ENCODE assay signal across 8 cellular contexts in genomic region chr2:128027278-128027800, GRCh38. TPM values are rescaled to one million over a fixed set of nuclear protein-coding genes. Genes with fewer than 3 reads are reported as not detected.
DNase-seq lines count a peak whose midpoint lies in the region; ATAC-seq, FAIRE-seq and TF ChIP-seq lines count a peak whose summit lies in the region.

No MANE protein-coding gene starts in this region.

- peak overlapping the region; percentile 75 for H3K27ac Mint-ChIP-seq in chondrocyte (ENCODE audit: unreplicated experiment)

- H3K9me3 Mint-ChIP-seq in chondrocyte (ENCODE audit: low read depth): peaks cover 9% of the 10 kb centered on the region

- peak overlapping the region; percentile 94 for H3K4me3 Mint-ChIP-seq in chondrocyte (ENCODE audit: unreplicated experiment)

- ATAC-seq in HG03439 (IDR thresholded peaks at IDR 0.05; ENCODE audit: unreplicated experiment): peak; percentile 76

- FAIRE-seq in GM19239 (lab: Jason Lieb, UNC): peak; percentile 89

- no peaks in the 10 kb centered on the region for H3K27me3 Mint-ChIP-seq in chondrocyte (ENCODE audit: low read depth)

- peaks cover 3% of the 10 kb centered on the region for H3K36me3 Mint-ChIP-seq in chondrocyte (ENCODE audit: low read depth)

- no peak for TF ChIP-seq CTCF in chondrocyte (IDR thresholded peaks at IDR 0.05)

- peak; percentile 99 for DNase-seq in AG20443 (ENCODE audit: low spot score)
- peak; percentile 97 for DNase-seq in GM19239 (ENCODE audit: insufficient read length, low spot score)
- DNase-seq in NCI-H460 (ENCODE audit: extremely low read depth, low read depth): peak; percentile 99
- DNase-seq in activated CD4-positive, alpha-beta T cell treated with anti-CD3 and anti-CD28 coated beads for 24 hours (ENCODE audit: low read depth in 2 of 2): peak; percentile 94 to 97
- DNase-seq in chondrocyte (ENCODE audit: low spot score): peak; percentile 99
- peak; percentile 91 for DNase-seq in kidney glomerular epithelial cell (lab: John Stamatoyannopoulos, UW)
- peak; percentile 99 for DNase-seq in stimulated activated CD4-positive, alpha-beta T cell treated with anti-CD3 and anti-CD28 coated beads, Interleukin-15, amount 100 ng/mL, for 24 hours

- peaks cover 14% of the 10 kb centered on the region for H3K4me1 Mint-ChIP-seq in chondrocyte (ENCODE audit: low read depth)

RNA-seq across cellular contexts. Expression of gene SAP130, which starts 0.5 kb away (rescaled TPM):
- 9.1 and 10.1 TPM in 2 replicates for total RNA-seq in NCI-H460 (2014; rRNA removed; shearing (Covaris generic))
- polyA plus RNA-seq in NCI-H460 (2014; cell fraction: nucleus; rRNA removed): 3.9 and 5.6 TPM in 2 replicates
- 17.1 to 23.1 TPM (median 18.9 TPM) in 3 replicates for total RNA-seq in chondrocyte

Comparison
In these comparisons a context has a peak if more than half of its experiments do, and no peak if none do; other contexts are left out.
1. Peak in every context shown above with its lines: DNase-seq and ATAC-seq.